Comparison of ENCODE assay signal across 25 cellular contexts in the genomic region with DNA sequence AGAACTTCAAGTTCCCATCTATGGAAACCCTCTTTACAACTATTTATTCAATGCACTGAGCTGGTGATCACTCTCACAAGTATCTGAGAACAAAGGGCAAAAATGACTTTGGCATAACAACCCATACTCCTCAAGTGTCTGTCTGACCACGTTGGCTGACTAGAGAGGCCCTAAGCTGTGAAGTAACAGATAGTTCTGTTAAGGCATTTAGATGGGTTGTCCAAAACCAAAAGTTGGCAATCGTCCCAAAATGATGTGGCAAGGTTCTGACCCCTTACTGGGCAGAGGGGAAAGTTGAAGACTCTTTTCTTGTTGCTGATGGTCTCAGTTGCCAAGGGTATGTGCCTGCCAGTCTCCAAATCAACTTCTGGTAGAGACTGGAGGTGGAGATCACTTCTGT.
"Had no signal": no experiment of that assay in that cellular context is flagged by ENCODE, and none has a peak within 500 bp of the region (broad histone marks: within the 10 kb centered on the region; RNA-seq: fewer than 3 reads in every experiment).

No MANE protein-coding gene starts in this region.

- ATAC-seq: HepG2, K562, Right ventricle myocardium inferior, SK-N-SH treated with all-trans-retinoic acid at 6 μM for 48 hours had no signal

- H3K27me3 ChIP-seq: Peyer's patch, SJCRH30 had no signal

- H3K4me1 ChIP-seq: Peyer's patch, SJCRH30 had no signal

- H3K4me3 ChIP-seq: K562, PC-9, Peyer's patch, SJCRH30 had no signal

- H3K9ac ChIP-seq: KMS-11 had no signal

- H2AFZ ChIP-seq: PC-9 had no signal

- H3K36me3 ChIP-seq: Peyer's patch, SJCRH30 had no signal

- H3K27ac ChIP-seq: KMS-11, PC-9, Peyer's patch, SJCRH30 had no signal

- H3K4me2 ChIP-seq: KMS-11, PC-9 had no signal

- DNase-seq: Kasumi-1; MV-4-11; NCI-H1092; NCI-H1105 treated with DMSO at 0.1 percent for 48 hours; NCI-H1417 treated with DMSO at 0.1 percent for 48 hours; NCI-H146; NCI-H1694 treated with DMSO at 0.1 percent for 48 hours; NCI-H1930; NCI-H2081; NCI-H2107; NCI-H226; NCI-H510A; NCI-H524 treated with DMSO at 0.1 percent for 48 hours; NCI-H69; NCI-H774; NK-92 treated with Interleukin-12 subunit alpha and Interleukin-12 subunit beta, amount 100 ng/mL, for 24 hours; PC-9; Peyer's patch; SHP77 treated with DMSO at 0.1 percent for 48 hours; SJCRH30 had no signal

- H3K9me3 ChIP-seq: Peyer's patch, SJCRH30 had no signal
